In genomic region chr2:221448086-221448856, GRCh38 we compare ENCODE assay signal across 22 cellular contexts.
DNase-seq lines count a peak whose midpoint lies in the region; ATAC-seq and TF ChIP-seq lines count a peak whose summit lies in the region.
"Had no signal": no experiment of that assay in that cellular context is flagged by ENCODE, and none has a peak within 500 bp of the region (broad histone marks: within the 10 kb centered on the region; RNA-seq: fewer than 3 reads in every experiment).

No MANE protein-coding gene starts in this region.

- H3K56ac ChIP-seq in mesendoderm (ENCODE audit: low read length), result no peak overlapping the region

- H2AFZ ChIP-seq in PC-9, result no peak overlapping the region
- no peak overlapping the region for H2AFZ ChIP-seq in osteoblast (ENCODE audit: low read length)
- no peak overlapping the region for H2AFZ ChIP-seq in mammary epithelial cell (ENCODE audit: low read depth, low read length)
- H2AFZ ChIP-seq: GM23248 had no signal

- no peaks in the 10 kb centered on the region for H3K9me2 ChIP-seq in PC-9 (ENCODE audit: insufficient read depth)

- no peak overlapping the region for H3K9ac ChIP-seq in mesendoderm (ENCODE audit: low read length)
- H3K9ac ChIP-seq in mammary epithelial cell (ENCODE audit: insufficient read depth, low read length), result no peak overlapping the region
- H3K9ac ChIP-seq: GM23248 had no signal

- in situ Hi-C loops in mammary epithelial cell (cut with MboI; ENCODE audit: low sequenced_read_pairs in 2 of 2), result no loop called here

- H3K9me3 ChIP-seq in PC-9 (ENCODE audit: insufficient read depth, low read depth), result no peaks in the 10 kb centered on the region
- H3K9me3 ChIP-seq in osteoblast (ENCODE audit: low read depth, low read length), result no peaks in the 10 kb centered on the region
- no peaks in the 10 kb centered on the region for H3K9me3 ChIP-seq in mammary epithelial cell (replicated peaks; ENCODE audit: insufficient read depth, low read length)
- H3K9me3 ChIP-seq: SJSA1 had no signal

- H3K18ac ChIP-seq in mesendoderm (ENCODE audit: low read length), result no peak overlapping the region

- no peak overlapping the region for H2BK5ac ChIP-seq in mesendoderm (ENCODE audit: low read length)

- H2BK120ac ChIP-seq in mesendoderm (ENCODE audit: low read depth, low read length), result peak overlapping the region; percentile 61

- no peaks in the 10 kb centered on the region for H3K79me1 ChIP-seq in mesendoderm (ENCODE audit: low read length)

- BruUV-seq in PC-9 (replicated peaks; lab: Mats Ljungman, UMichigan) (no TSS peak), mammary epithelial cell (replicated peaks; lab: Mats Ljungman, UMichigan) (no TSS peak)

- CTCF ChIA-PET in PC-9 (lab: Charles Lee), result no interaction called here
- CTCF ChIA-PET in mammary epithelial cell (lab: Charles Lee; ENCODE audit: low non-redundant PET), result no interaction called here

- no peaks in the 10 kb centered on the region for H3K79me2 ChIP-seq in PC-9 (ENCODE audit: low read depth)
- H3K79me2 ChIP-seq in mesendoderm (ENCODE audit: control insufficient read depth, insufficient read depth, low read length), result no peaks in the 10 kb centered on the region
- no peaks in the 10 kb centered on the region for H3K79me2 ChIP-seq in osteoblast (ENCODE audit: insufficient read depth, low read length)
- H3K79me2 ChIP-seq in mammary epithelial cell (ENCODE audit: insufficient read depth, low read length), result no peaks in the 10 kb centered on the region

- TF ChIP-seq CTCF in PC-9 (conservative IDR thresholded peaks at IDR 0.05), result no peak
- TF ChIP-seq CTCF in osteoblast (IDR thresholded peaks at IDR 0.05; ENCODE audit: extremely low read depth, low read depth, low read length), result no peak
- no peak for TF ChIP-seq CTCF in mammary epithelial cell (conservative IDR thresholded peaks at IDR 0.05 in 1 of 2, IDR thresholded peaks at IDR 0.05 in 1 of 2; ENCODE audit: extremely low read depth in 1 of 2, insufficient read depth in 1 of 2, low read depth in 1 of 2, low read length in 2 of 2)

- DNase-seq in NCI-H748 (lab: John Stamatoyannopoulos, UW; ENCODE audit: unreplicated experiment) (peak; percentile 37), NCI-H748 treated with DMSO at 0.1 percent for 48 hours (lab: John Stamatoyannopoulos, UW) (no peak), PC-9 (peak in 1 of 2 experiments; percentile 91), mesendoderm (peak; percentile 52), osteoblast (ENCODE audit: insufficient read length, low spot score, missing footprints) (no peak), D341Med (ENCODE audit: low spot score) (no peak), mammary epithelial cell (no peak)
- DNase-seq: AML-193; CD8-positive, alpha-beta memory T cell; GM23248; H9; NCI-H1092; NCI-H1436 treated with DMSO at 0.1 percent for 48 hours; NCI-H2029 treated with DMSO at 0.1 percent for 48 hours; NCI-H446 treated with DMSO at 0.1 percent for 48 hours; NCI-H774 had no signal

- H4K5ac ChIP-seq in mesendoderm (ENCODE audit: low read length), result no peak overlapping the region

- no peaks in the 10 kb centered on the region for H3K27me3 ChIP-seq in PC-9 (ENCODE audit: insufficient read depth, low read depth)
- no peaks in the 10 kb centered on the region for H3K27me3 ChIP-seq in mesendoderm (ENCODE audit: insufficient read depth, low read length, poor library complexity)
- no peaks in the 10 kb centered on the region for H3K27me3 ChIP-seq in osteoblast (ENCODE audit: insufficient read depth, low read length)
- no peaks in the 10 kb centered on the region for H3K27me3 ChIP-seq in mammary epithelial cell (ENCODE audit: insufficient read depth, low read length)
- H3K27me3 ChIP-seq: SJSA1 had no signal

- H3K27ac ChIP-seq in PC-9 (peak overlapping the region; percentile 5), mesendoderm (ENCODE audit: low read depth, low read length) (peak overlapping the region; percentile 16), osteoblast (ENCODE audit: low read depth, low read length) (no peak overlapping the region), mammary epithelial cell (ENCODE audit: insufficient read depth, low read depth, low read length) (no peak overlapping the region)
- H3K27ac ChIP-seq: C4-2B, GM23248, HL-60, SJSA1 had no signal

- H2BK15ac ChIP-seq in mesendoderm (replicated peaks; ENCODE audit: low read depth), result peak overlapping the region; percentile 36

- ATAC-seq in GM21576 (IDR thresholded peaks at IDR 0.05; ENCODE audit: unreplicated experiment), result no peak
- ATAC-seq: HepG2, K562 had no signal

- peaks cover 60% of the 10 kb centered on the region for H3K4me1 ChIP-seq in PC-9 (replicated peaks; ENCODE audit: insufficient read depth)
- no peaks in the 10 kb centered on the region for H3K4me1 ChIP-seq in mesendoderm (ENCODE audit: control insufficient read depth, low read depth, low read length)
- peaks cover 8% of the 10 kb centered on the region for H3K4me1 ChIP-seq in osteoblast (ENCODE audit: insufficient read depth, low read length)
- peaks cover 8% of the 10 kb centered on the region for H3K4me1 ChIP-seq in mammary epithelial cell (ENCODE audit: insufficient read depth, low read length)

- no peak overlapping the region for H3K4me3 ChIP-seq in PC-9
- H3K4me3 ChIP-seq in mesendoderm (ENCODE audit: low read length), result no peak overlapping the region
- no peak overlapping the region for H3K4me3 ChIP-seq in osteoblast (ENCODE audit: insufficient read depth, low read length)
- no peak overlapping the region for H3K4me3 ChIP-seq in mammary epithelial cell (replicated peaks in 1 of 3; ENCODE audit: insufficient read depth in 1 of 3, low read depth in 2 of 3, low read length in 3 of 3)
- H3K4me3 ChIP-seq: GM23248, K562, SJSA1 had no signal

- no peak overlapping the region for H2AK5ac ChIP-seq in mesendoderm (ENCODE audit: low read length)

- intact Hi-C loops in PC-9 (cut with micrococcal nuclease; ENCODE audit: unreplicated experiment), result loop anchor here (1.0 to 10.0 kb wide), 3 partner anchors 71 to 1223 kb away; no protein-coding TSS in a partner anchor
- intact Hi-C loops in mammary epithelial cell (cut with micrococcal nuclease), result no loop called here

- H3K36me3 ChIP-seq in PC-9 (ENCODE audit: low read depth), result no peaks in the 10 kb centered on the region
- H3K36me3 ChIP-seq in mesendoderm (ENCODE audit: control insufficient read depth, insufficient read depth, low read length), result no peaks in the 10 kb centered on the region
- no peaks in the 10 kb centered on the region for H3K36me3 ChIP-seq in osteoblast (ENCODE audit: insufficient read depth, low read length)
- H3K36me3 ChIP-seq in mammary epithelial cell (ENCODE audit: insufficient read depth, low read length), result no peaks in the 10 kb centered on the region
- H3K36me3 ChIP-seq: SJSA1 had no signal

- H3K23ac ChIP-seq in mesendoderm (ENCODE audit: low read length), result no peak overlapping the region

- H4K8ac ChIP-seq in mesendoderm (ENCODE audit: low read depth, low read length), result no peak overlapping the region

- peaks cover 35% of the 10 kb centered on the region for H3F3A ChIP-seq in PC-9 (ENCODE audit: insufficient read depth, low read depth)

- peak overlapping the region; percentile 37 for H3K4me2 ChIP-seq in PC-9
- H3K4me2 ChIP-seq in mesendoderm (ENCODE audit: low read length), result no peak overlapping the region
- no peak overlapping the region for H3K4me2 ChIP-seq in osteoblast (ENCODE audit: insufficient read depth, low read length)
- no peak overlapping the region for H3K4me2 ChIP-seq in mammary epithelial cell (ENCODE audit: insufficient read depth, low read depth, low read length)

- POLR2A ChIA-PET in PC-9 (lab: Charles Lee; ENCODE audit: unreplicated experiment), result no interaction called here

- whole genome bisulfite sequencing in mesendoderm (ENCODE audit: extremely low coverage, insufficient coverage, low lambda C conversion rate), result no CpG with 5 or more reads among the region's 7 CpGs
- WGBS in mammary epithelial cell (ENCODE audit: low coverage, missing lambda C conversion rate), result 43% methylated on average over 6 of the region's 7 CpGs

- dilution Hi-C loops in mammary epithelial cell (cut with HindIII; ENCODE audit: low sequenced_read_pairs), result no loop called here

- H3K4ac ChIP-seq in mesendoderm (ENCODE audit: low read depth, low read length), result no peak overlapping the region

- H4K20me1 ChIP-seq in PC-9 (ENCODE audit: insufficient read depth) (no peaks in the 10 kb centered on the region), osteoblast (ENCODE audit: insufficient read depth, low read length) (no peaks in the 10 kb centered on the region), mammary epithelial cell (ENCODE audit: insufficient read depth, low read length) (no peaks in the 10 kb centered on the region)

Comparison
In these comparisons a context has a peak if more than half of its experiments do, and no peak if none do; other contexts are left out.
1. DNase-seq: peak in NCI-H748 (single experiment) and mesendoderm (single experiment); none in NCI-H748 treated with DMSO at 0.1 percent for 48 hours (single experiment), osteoblast (single experiment), D341Med (single experiment) and mammary epithelial cell (single experiment).
2. H3K27ac ChIP-seq: peak in PC-9 (single experiment) and mesendoderm (single experiment); none in osteoblast (single experiment) and mammary epithelial cell (single experiment).